ENCODE assay signal across 1 cellular context in the genomic region with DNA sequence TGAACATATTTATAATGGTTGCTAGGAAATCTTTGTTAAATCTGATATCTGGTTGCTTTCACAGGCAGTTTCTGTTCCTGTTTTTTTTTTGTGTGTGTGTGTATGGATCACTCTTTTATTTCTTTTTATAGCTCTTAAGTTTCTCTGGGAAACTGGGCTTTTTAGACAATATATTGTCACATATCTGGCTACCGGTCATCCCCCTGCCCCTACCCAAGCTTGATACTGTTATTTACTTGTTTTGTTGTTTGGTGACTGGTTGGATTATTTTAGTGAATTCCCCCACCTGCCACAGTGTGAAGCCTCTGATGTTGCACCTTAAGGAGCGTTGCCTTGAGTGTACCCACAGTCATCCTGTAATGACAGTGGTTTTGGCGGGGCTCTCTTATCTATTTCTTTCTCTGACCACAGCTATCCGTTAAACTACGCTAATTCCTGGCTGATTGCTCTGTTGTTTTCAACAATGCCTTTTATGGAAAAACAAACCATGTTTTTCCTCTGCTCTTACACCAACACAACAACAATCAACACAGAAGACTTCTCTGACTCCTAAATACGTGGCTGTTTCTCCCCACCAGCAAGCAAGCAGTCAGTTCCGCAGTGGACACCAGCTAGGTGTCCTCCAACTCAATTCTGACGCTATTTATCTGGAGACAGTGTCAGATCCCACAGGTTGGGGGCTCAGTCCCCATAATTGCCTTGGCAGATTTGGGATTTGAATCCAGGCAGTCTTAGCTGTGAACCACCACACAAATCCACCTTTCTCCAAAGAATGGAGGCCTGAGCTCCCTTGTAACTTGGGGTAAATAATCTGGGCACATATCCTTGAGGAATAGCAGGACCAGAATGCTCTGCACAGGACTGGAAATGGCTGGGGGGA.
TF ChIP-seq lines count a peak whose summit lies in the region.

No MANE protein-coding gene starts in this region.

TF ChIP-seq in GM23338, 12 proteins besides CTCF, POLR2A, EP300 and RAD21 (continued from another document):
- TF ChIP-seq, protein P1, sequence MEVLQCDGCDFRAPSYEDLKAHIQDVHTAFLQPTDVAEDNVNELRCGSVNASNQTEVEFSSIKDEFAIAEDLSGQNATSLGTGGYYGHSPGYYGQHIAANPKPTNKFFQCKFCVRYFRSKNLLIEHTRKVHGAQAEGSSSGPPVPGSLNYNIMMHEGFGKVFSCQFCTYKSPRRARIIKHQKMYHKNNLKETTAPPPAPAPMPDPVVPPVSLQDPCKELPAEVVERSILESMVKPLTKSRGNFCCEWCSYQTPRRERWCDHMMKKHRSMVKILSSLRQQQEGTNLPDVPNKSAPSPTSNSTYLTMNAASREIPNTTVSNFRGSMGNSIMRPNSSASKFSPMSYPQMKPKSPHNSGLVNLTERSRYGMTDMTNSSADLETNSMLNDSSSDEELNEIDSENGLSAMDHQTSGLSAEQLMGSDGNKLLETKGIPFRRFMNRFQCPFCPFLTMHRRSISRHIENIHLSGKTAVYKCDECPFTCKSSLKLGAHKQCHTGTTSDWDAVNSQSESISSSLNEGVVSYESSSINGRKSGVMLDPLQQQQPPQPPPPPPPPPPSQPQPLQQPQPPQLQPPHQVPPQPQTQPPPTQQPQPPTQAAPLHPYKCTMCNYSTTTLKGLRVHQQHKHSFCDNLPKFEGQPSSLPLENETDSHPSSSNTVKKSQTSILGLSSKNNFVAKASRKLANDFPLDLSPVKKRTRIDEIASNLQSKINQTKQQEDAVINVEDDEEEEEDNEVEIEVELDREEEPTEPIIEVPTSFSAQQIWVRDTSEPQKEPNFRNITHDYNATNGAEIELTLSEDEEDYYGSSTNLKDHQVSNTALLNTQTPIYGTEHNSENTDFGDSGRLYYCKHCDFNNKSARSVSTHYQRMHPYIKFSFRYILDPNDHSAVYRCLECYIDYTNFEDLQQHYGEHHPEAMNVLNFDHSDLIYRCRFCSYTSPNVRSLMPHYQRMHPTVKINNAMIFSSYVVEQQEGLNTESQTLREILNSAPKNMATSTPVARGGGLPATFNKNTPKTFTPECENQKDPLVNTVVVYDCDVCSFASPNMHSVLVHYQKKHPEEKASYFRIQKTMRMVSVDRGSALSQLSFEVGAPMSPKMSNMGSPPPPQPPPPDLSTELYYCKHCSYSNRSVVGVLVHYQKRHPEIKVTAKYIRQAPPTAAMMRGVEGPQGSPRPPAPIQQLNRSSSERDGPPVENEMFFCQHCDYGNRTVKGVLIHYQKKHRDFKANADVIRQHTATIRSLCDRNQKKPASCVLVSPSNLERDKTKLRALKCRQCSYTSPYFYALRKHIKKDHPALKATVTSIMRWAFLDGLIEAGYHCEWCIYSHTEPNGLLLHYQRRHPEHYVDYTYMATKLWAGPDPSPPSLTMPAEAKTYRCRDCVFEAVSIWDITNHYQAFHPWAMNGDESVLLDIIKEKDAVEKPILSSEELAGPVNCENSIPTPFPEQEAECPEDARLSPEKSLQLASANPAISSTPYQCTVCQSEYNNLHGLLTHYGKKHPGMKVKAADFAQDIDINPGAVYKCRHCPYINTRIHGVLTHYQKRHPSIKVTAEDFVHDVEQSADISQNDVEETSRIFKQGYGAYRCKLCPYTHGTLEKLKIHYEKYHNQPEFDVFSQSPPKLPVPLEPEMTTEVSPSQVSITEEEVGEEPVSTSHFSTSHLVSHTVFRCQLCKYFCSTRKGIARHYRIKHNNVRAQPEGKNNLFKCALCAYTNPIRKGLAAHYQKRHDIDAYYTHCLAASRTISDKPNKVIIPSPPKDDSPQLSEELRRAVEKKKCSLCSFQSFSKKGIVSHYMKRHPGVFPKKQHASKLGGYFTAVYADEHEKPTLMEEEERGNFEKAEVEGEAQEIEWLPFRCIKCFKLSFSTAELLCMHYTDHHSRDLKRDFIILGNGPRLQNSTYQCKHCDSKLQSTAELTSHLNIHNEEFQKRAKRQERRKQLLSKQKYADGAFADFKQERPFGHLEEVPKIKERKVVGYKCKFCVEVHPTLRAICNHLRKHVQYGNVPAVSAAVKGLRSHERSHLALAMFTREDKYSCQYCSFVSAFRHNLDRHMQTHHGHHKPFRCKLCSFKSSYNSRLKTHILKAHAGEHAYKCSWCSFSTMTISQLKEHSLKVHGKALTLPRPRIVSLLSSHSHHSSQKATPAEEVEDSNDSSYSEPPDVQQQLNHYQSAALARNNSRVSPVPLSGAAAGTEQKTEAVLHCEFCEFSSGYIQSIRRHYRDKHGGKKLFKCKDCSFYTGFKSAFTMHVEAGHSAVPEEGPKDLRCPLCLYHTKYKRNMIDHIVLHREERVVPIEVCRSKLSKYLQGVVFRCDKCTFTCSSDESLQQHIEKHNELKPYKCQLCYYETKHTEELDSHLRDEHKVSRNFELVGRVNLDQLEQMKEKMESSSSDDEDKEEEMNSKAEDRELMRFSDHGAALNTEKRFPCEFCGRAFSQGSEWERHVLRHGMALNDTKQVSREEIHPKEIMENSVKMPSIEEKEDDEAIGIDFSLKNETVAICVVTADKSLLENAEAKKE (CRISPR knock-in tag; IDR thresholded peaks at IDR 0.05): no peak
